12 cellular contexts compared by ENCODE assay signal in genomic region chr12:62647586-62647985, GRCh38.
A peak's percentile ranks its signal among the peaks of the same experiment; 100 is the strongest.
DNase-seq lines count a peak whose midpoint lies in the region; ATAC-seq and TF ChIP-seq lines count a peak whose summit lies in the region.
"Had no signal": no experiment of that assay in that cellular context is flagged by ENCODE, and none has a peak within 500 bp of the region (broad histone marks: within the 10 kb centered on the region; RNA-seq: fewer than 3 reads in every experiment).

No MANE protein-coding gene starts in this region.

- intact Hi-C loops in sigmoid colon (cut with DNase I) = no loop called here

- no peak overlapping the region for H3K4me3 ChIP-seq in sigmoid colon
- H3K4me3 ChIP-seq in hepatocyte = no peak overlapping the region

- no peaks in the 10 kb centered on the region for H3K9me2 ChIP-seq in hepatocyte (replicated peaks; ENCODE audit: insufficient read depth)

- ATAC-seq in GM18517 (IDR thresholded peaks at IDR 0.05; ENCODE audit: unreplicated experiment) (no peak), HG03135 (IDR thresholded peaks at IDR 0.05; ENCODE audit: unreplicated experiment) (no peak)

- TF ChIP-seq POLR2A in sigmoid colon (IDR thresholded peaks at IDR 0.05) = no peak

- peak overlapping the region; percentile 55 for H3K27ac ChIP-seq in layer of hippocampus (ENCODE audit: low read depth, low read length)
- H3K27ac ChIP-seq in sigmoid colon = peak overlapping the region in 1 of 4 donors; percentile 18
- no peak overlapping the region for H3K27ac ChIP-seq in hepatocyte
- H3K27ac ChIP-seq: KMS-11 had no signal

- no peak for TF ChIP-seq CTCF in sigmoid colon (IDR thresholded peaks at IDR 0.05)
- TF ChIP-seq CTCF in hepatocyte (IDR thresholded peaks at IDR 0.05; ENCODE audit: poor library complexity) = no peak

- WGBS in sigmoid colon, 2 donors = 64 to 66% methylated on average over 3 of the region's 3 CpGs
- 67% methylated on average over 3 of the region's 3 CpGs for WGBS in hepatocyte (ENCODE audit: low lambda C conversion rate, missing lambda C conversion rate)

- H3K27me3 ChIP-seq in layer of hippocampus (ENCODE audit: control insufficient read depth, insufficient read depth, low read length) (no peaks in the 10 kb centered on the region), sigmoid colon (no peaks in the 10 kb centered on the region), hepatocyte (no peaks in the 10 kb centered on the region)

- H2AFZ ChIP-seq in hepatocyte = no peak overlapping the region

- peaks cover 0 to 9% (median 0%) of the 10 kb centered on the region in 4 donors for H3K4me1 ChIP-seq in sigmoid colon
- no peaks in the 10 kb centered on the region for H3K4me1 ChIP-seq in hepatocyte (ENCODE audit: insufficient read depth)

- no peaks in the 10 kb centered on the region for H4K20me1 ChIP-seq in hepatocyte (ENCODE audit: insufficient read depth, poor library complexity, severe bottlenecking)

- no peak overlapping the region for H3K4me2 ChIP-seq in hepatocyte
- H3K4me2 ChIP-seq: KMS-11 had no signal

- no peaks in the 10 kb centered on the region for H3K79me2 ChIP-seq in hepatocyte

- no peaks in the 10 kb centered on the region for H3K9me3 ChIP-seq in sigmoid colon
- no peaks in the 10 kb centered on the region for H3K9me3 ChIP-seq in hepatocyte (ENCODE audit: low read depth)

- no peaks in the 10 kb centered on the region for H3K36me3 ChIP-seq in sigmoid colon
- no peaks in the 10 kb centered on the region for H3K36me3 ChIP-seq in hepatocyte (replicated peaks; ENCODE audit: insufficient read depth, low read depth)

- no peak for TF ChIP-seq EP300 in sigmoid colon (IDR thresholded peaks at IDR 0.05)

- DNase-seq in GM03348 (ENCODE audit: low spot score) = peak; percentile 44
- peak; percentile 14 to 22 for DNase-seq in dermis microvascular lymphatic vessel endothelial cell (ENCODE audit: low read depth in 2 of 2)
- DNase-seq in sigmoid colon = peak; percentile 76
- no peak for DNase-seq in HPDE6-E6E7 (ENCODE audit: extremely low spot score)
- DNase-seq in hepatocyte (ENCODE audit: low spot score) = no peak
- DNase-seq: NCI-H1694 treated with DMSO at 0.1 percent for 48 hours, NCI-H69, small intestine had no signal

Comparison
In these comparisons a context has a peak if more than half of its experiments do, and no peak if none do; other contexts are left out.
1. DNase-seq: peak in GM03348 (single experiment), dermis microvascular lymphatic vessel endothelial cell (2 of 2) and sigmoid colon (single experiment); none in HPDE6-E6E7 (single experiment) and hepatocyte (single experiment).